8 cellular contexts compared by ENCODE assay signal in genomic region chr14:57202672-57203071, GRCh38.
A peak's percentile ranks its signal among the peaks of the same experiment; 100 is the strongest.
DNase-seq lines count a peak whose midpoint lies in the region; ATAC-seq, FAIRE-seq and TF ChIP-seq lines count a peak whose summit lies in the region.
"Not testable (repeated sequence)": the region's sequence is repeated elsewhere in the genome, so short reads cannot be mapped to it uniquely, and the experiment has no call there.

No MANE protein-coding gene starts in this region.

- H3K4me2 ChIP-seq in SK-N-SH: not testable (repeated sequence)

- H3K79me2 ChIP-seq in SK-N-SH (ENCODE audit: insufficient read depth): not testable (repeated sequence)

- not testable (repeated sequence) for H2AFZ ChIP-seq in SK-N-SH (ENCODE audit: low read depth)

- not testable (repeated sequence) for TF ChIP-seq EP300 in SK-N-SH (IDR thresholded peaks at IDR 0.05; ENCODE audit: borderline replicate concordance in 1 of 2, low read depth in 1 of 2, low read length in 1 of 2)

- not testable (repeated sequence) for H3K27me3 Mint-ChIP-seq in MCF 10A (ENCODE audit: insufficient read depth, unreplicated experiment)

- H3K9me2 ChIP-seq in SK-N-SH: not testable (repeated sequence)

- peak in 1 of 4 donors; percentile 44 for ATAC-seq in pancreas

- POLR2A ChIA-PET in A673 (lab: Charles Lee; ENCODE audit: low non-redundant PET); SK-N-SH (lab: Yijun Ruan, JAX); MCF 10A (lab: Yijun Ruan, JAX): not testable (repeated sequence)

- not testable (repeated sequence) for H3K4me3 Mint-ChIP-seq in MCF 10A (ENCODE audit: unreplicated experiment)

- TF ChIP-seq RAD21 in SK-N-SH (IDR thresholded peaks at IDR 0.05; ENCODE audit: low read length): not testable (repeated sequence)
- peak in 1 of 2 donors; percentile 13 for TF ChIP-seq RAD21 in liver (IDR thresholded peaks at IDR 0.05)

- FAIRE-seq in GM12891 (lab: Jason Lieb, UNC): peak; percentile 23
- peak; percentile 97 for FAIRE-seq in pancreas (lab: Jason Lieb, UNC)

- BruUV-seq in A673 (replicated peaks; lab: Mats Ljungman, UMichigan); MCF 10A (replicated peaks; lab: Mats Ljungman, UMichigan): not testable (repeated sequence)

- not testable (repeated sequence) for H3K27ac Mint-ChIP-seq in MCF 10A (ENCODE audit: low read depth, unreplicated experiment)

- TF ChIP-seq CTCF in A673 (conservative IDR thresholded peaks at IDR 0.05; ENCODE audit: low read depth, low read length): peak; percentile 43; the same call in 1 of the 2 replicates
- TF ChIP-seq CTCF in SK-N-SH (IDR thresholded peaks at IDR 0.05): peak; percentile 48
- TF ChIP-seq CTCF in MCF 10A (IDR thresholded peaks at IDR 0.05; ENCODE audit: unreplicated experiment): peak; percentile 26
- peak; percentile 2 for TF ChIP-seq CTCF in fibroblast of pulmonary artery (IDR thresholded peaks at IDR 0.05; ENCODE audit: low read length, missing control alignments)
- TF ChIP-seq CTCF in liver (IDR thresholded peaks at IDR 0.05; ENCODE audit: low read depth, low read length, missing input control): peak; percentile 6
- TF ChIP-seq CTCF in pancreas (IDR thresholded peaks at IDR 0.05): peak in 3 of 4 donors; percentile 15 to 41 (median 25)

- H3F3A ChIP-seq in SK-N-SH (replicated peaks; ENCODE audit: insufficient read depth): not testable (repeated sequence)

- H3K4me3 ChIP-seq in A673 (ENCODE audit: low read depth, low read length, poor library complexity, severe bottlenecking); SK-N-SH (ENCODE audit: low read depth in 2 of 2, low read length in 1 of 2); fibroblast of pulmonary artery (replicated peaks; ENCODE audit: low read depth, low read length); liver (ENCODE audit: low read depth in 1 of 3, low read length in 3 of 3); pancreas: not testable (repeated sequence)

- not testable (repeated sequence) for H3K9me3 Mint-ChIP-seq in MCF 10A (ENCODE audit: unreplicated experiment)

- H3K36me3 Mint-ChIP-seq in MCF 10A (ENCODE audit: insufficient read depth, unreplicated experiment): not testable (repeated sequence)

- not testable (repeated sequence) for H3K36me3 ChIP-seq in A673 (ENCODE audit: insufficient read depth, low read length, poor library complexity, severe bottlenecking); liver (ENCODE audit: control insufficient read depth in 4 of 4, insufficient read depth in 3 of 4, low read depth in 1 of 4, low read length in 3 of 4); pancreas
- peaks cover 25 to 28% of the 10 kb centered on the region in 2 experiments for H3K36me3 ChIP-seq in SK-N-SH (replicated peaks in 1 of 2; ENCODE audit: control insufficient read depth in 1 of 2, insufficient read depth in 2 of 2, low read length in 1 of 2)

- H3K27ac ChIP-seq in A673 (ENCODE audit: low read depth, low read length, poor library complexity, severe bottlenecking); SK-N-SH (ENCODE audit: low read depth in 2 of 2, low read length in 1 of 2); liver (ENCODE audit: low read depth in 1 of 2, low read length in 2 of 2); pancreas: not testable (repeated sequence)

- not testable (repeated sequence) for H3K4me1 ChIP-seq in A673 (ENCODE audit: insufficient read depth, low read length, poor library complexity, severe bottlenecking); SK-N-SH (ENCODE audit: control insufficient read depth in 1 of 2, insufficient read depth in 2 of 2, low read depth in 1 of 2, low read length in 1 of 2); liver (ENCODE audit: control insufficient read depth in 4 of 4, insufficient read depth in 4 of 4, low read length in 3 of 4); pancreas

- not testable (repeated sequence) for H3K9ac ChIP-seq in SK-N-SH; liver (ENCODE audit: low read depth in 1 of 2, low read length in 2 of 2)

- not testable (repeated sequence) for H3K9me3 ChIP-seq in A673 (ENCODE audit: low read depth, low read length, poor library complexity, severe bottlenecking); SK-N-SH; liver (ENCODE audit: control insufficient read depth in 4 of 4, low read length in 3 of 4); pancreas

- DNase-seq in A673 (ENCODE audit: low spot score); GM12891 (ENCODE audit: insufficient read length, low spot score); SK-N-SH; MCF 10A (ENCODE audit: unreplicated experiment); fibroblast of pulmonary artery (ENCODE audit: low read depth); pancreas: not testable (repeated sequence)
- DNase-seq in NCI-H82 (lab: John Stamatoyannopoulos, UW): peak; percentile 74

- H3K4me1 Mint-ChIP-seq in MCF 10A (ENCODE audit: insufficient read depth, unreplicated experiment): not testable (repeated sequence)

- not testable (repeated sequence) for H4K20me1 ChIP-seq in SK-N-SH (ENCODE audit: insufficient read depth)

- H3K27me3 ChIP-seq in A673 (replicated peaks; ENCODE audit: insufficient read depth, low read depth, low read length, poor library complexity); SK-N-SH (ENCODE audit: insufficient read depth); liver (ENCODE audit: control insufficient read depth in 4 of 4, insufficient read depth in 4 of 4, low read length in 3 of 4); pancreas: not testable (repeated sequence)

- not testable (repeated sequence) for TF ChIP-seq POLR2A in GM12891 (IDR thresholded peaks at IDR 0.05; ENCODE audit: low read depth, low read length)

- CTCF ChIA-PET in A673 (lab: Charles Lee); SK-N-SH (lab: Yijun Ruan, JAX): not testable (repeated sequence)
- CTCF ChIA-PET in MCF 10A (lab: Yijun Ruan, JAX): interaction anchor here (0.6 kb wide), 1 partner anchor 365 kb away, joined by 4 read pairs; no protein-coding TSS in a partner anchor

- intact Hi-C loops in A673 (cut with micrococcal nuclease; ENCODE audit: unreplicated experiment); pancreas (cut with DNase I): not testable (repeated sequence)
- intact Hi-C loops in MCF 10A (cut with micrococcal nuclease): loop anchor here (1.0 kb wide), 1 partner anchor 646 kb away; no protein-coding TSS in a partner anchor
